Comparison of ENCODE assay signal across 10 cellular contexts in genomic region chr15:73153447-73153846, GRCh38.
"Had no signal": no experiment of that assay in that cellular context is flagged by ENCODE, and none has a peak within 500 bp of the region (broad histone marks: within the 10 kb centered on the region; RNA-seq: fewer than 3 reads in every experiment).

No MANE protein-coding gene starts in this region.

- H3K4me2 ChIP-seq: GM23338, KMS-11 had no signal

- FAIRE-seq: H1, H54, HepG2 had no signal

- H2AFZ ChIP-seq: GM23338 had no signal

- DNase-seq: H9, HCEC 1CT, Karpas-422, KBM-7 had no signal

- H3K9ac ChIP-seq: KMS-11 had no signal

- H3K27ac ChIP-seq: HL-60, KMS-11 had no signal

- H3K4me3 ChIP-seq: GM23338 had no signal

- ATAC-seq: GM23338, HepG2 had no signal
